In the genomic region with DNA sequence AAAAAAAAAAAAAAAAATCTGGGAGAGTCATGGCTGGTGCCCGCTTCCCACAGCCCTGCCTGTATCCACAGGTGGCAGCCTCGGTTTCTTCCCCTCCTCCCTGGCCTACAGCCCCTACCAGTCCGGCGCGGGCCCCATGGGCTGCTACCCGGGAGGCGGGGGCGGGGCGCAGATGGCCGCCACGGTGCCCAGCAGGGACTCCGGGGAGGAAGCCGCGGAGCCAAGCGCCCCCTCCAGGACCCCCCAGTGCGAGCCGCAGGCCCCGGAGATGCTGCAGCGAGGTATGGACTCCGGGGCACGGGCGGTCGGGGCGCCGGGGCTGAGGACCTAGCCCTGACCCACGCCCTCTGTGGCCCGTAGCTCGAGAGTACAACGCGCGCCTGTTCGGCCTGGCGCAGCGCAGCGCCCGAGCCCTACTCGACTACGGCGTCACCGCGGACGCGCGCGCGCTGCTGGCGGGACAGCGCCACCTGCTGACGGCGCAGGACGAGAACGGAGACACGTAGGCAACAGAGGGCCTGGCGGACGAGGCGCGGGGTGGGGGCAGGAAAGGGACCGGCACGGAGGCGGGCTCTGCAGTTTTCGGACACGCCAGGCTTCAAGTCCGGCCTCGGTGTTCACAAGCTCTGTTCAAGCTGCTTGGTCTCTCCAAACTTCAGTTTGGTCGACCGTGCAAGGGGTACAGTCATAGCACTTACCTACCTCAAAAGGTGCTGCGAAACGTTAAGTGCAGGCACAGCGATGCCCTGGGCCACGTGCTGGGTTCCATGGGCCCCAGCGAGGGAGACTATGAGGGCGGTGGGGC, we compare ENCODE assay signal across 8 cellular contexts. TPM values are rescaled to one million over a fixed set of nuclear protein-coding genes. Genes with fewer than 3 reads are reported as not detected.
DNase-seq lines count a peak whose midpoint lies in the region; ATAC-seq and TF ChIP-seq lines count a peak whose summit lies in the region.

No MANE protein-coding gene starts in this region.

- DNase-seq in ACHN (peak; percentile 88), NCI-H460 (ENCODE audit: extremely low read depth, low read depth) (peak; percentile 81), coronary artery (ENCODE audit: low spot score) (peak; percentile 85), left lobe of liver (ENCODE audit: low spot score) (peak; percentile 89)
- DNase-seq in activated CD4-positive, alpha-beta T cell treated with anti-CD3 and anti-CD28 coated beads for 4 hours, result peak; percentile 82 to 83
- DNase-seq in stimulated activated CD4-positive, alpha-beta T cell treated with anti-CD3 and anti-CD28 coated beads, Interleukin-2, amount 100 ng/mL, for 24 hours, result peak; percentile 86 to 91

- peak overlapping the region; percentile 89 for H3K4me3 ChIP-seq in coronary artery

- in situ Hi-C loops in ACHN (cut with HindIII; ENCODE audit: low pct_ligation_motif_present, low pct_unique_long_range_greater_than_20kb, low sequenced_read_pairs), result no loop called here

- ATAC-seq in HG03103 (IDR thresholded peaks at IDR 0.05; ENCODE audit: low read depth, unreplicated experiment) (peak; percentile 49), left lobe of liver (peak; percentile 83)

- peak; percentile 90 for TF ChIP-seq CTCF in coronary artery (IDR thresholded peaks at IDR 0.05)

- peak; percentile 53 for TF ChIP-seq POLR2A in GM18526 (IDR thresholded peaks at IDR 0.05; ENCODE audit: extremely low read depth, insufficient read length)

- peak overlapping the region; percentile 91 to 96 for H3K27ac ChIP-seq in coronary artery

RNA-seq across cellular contexts. Expression of a gene that starts 3.9 kb away (rescaled TPM):
- 51.9 and 58.6 TPM in 2 replicates for total RNA-seq in NCI-H460 (2014; rRNA removed; shearing (Covaris generic))
- 68.8 and 85.4 TPM in 2 replicates for polyA plus RNA-seq in NCI-H460 (2014; cell fraction: nucleus; rRNA removed)
- total RNA-seq in left lobe of liver, result 9.0 TPM

RNA-seq across cellular contexts. Expression of a gene that starts 19.2 kb away (rescaled TPM):
- total RNA-seq in NCI-H460 (2014; rRNA removed; shearing (Covaris generic)), result 0.29 and 0.32 TPM in 2 replicates
- 1.4 and 1.7 TPM in 2 replicates for polyA plus RNA-seq in NCI-H460 (2014; cell fraction: nucleus; rRNA removed)
- 7.0 TPM for total RNA-seq in left lobe of liver

RNA-seq across cellular contexts. Expression of a gene that starts 21.2 kb away (rescaled TPM):
- 13.7 and 18.1 TPM in 2 replicates for total RNA-seq in NCI-H460 (2014; rRNA removed; shearing (Covaris generic))
- polyA plus RNA-seq in NCI-H460 (2014; cell fraction: nucleus; rRNA removed), result 31.3 and 38.5 TPM in 2 replicates
- 12.7 TPM for total RNA-seq in left lobe of liver

RNA-seq across cellular contexts. Expression of a gene that starts 33.0 kb away (rescaled TPM):
- 51.7 and 55.3 TPM in 2 replicates for total RNA-seq in NCI-H460 (2014; rRNA removed; shearing (Covaris generic))
- 82.1 and 118 TPM in 2 replicates for polyA plus RNA-seq in NCI-H460 (2014; cell fraction: nucleus; rRNA removed)
- total RNA-seq in left lobe of liver, result 23.4 TPM

RNA-seq across cellular contexts. Expression of a gene that starts 51.9 kb away (rescaled TPM):
- 0.37 and 0.55 TPM in 2 replicates for total RNA-seq in NCI-H460 (2014; rRNA removed; shearing (Covaris generic))
- 0.11 and 0.60 TPM in 2 replicates for polyA plus RNA-seq in NCI-H460 (2014; cell fraction: nucleus; rRNA removed)
- not detected for total RNA-seq in left lobe of liver

Comparison
In these comparisons a context has a peak if more than half of its experiments do, and no peak if none do; other contexts are left out.
1. Peak in every context shown above with its lines: DNase-seq, ATAC-seq, H3K4me3 ChIP-seq and H3K27ac ChIP-seq.